In the genomic region with DNA sequence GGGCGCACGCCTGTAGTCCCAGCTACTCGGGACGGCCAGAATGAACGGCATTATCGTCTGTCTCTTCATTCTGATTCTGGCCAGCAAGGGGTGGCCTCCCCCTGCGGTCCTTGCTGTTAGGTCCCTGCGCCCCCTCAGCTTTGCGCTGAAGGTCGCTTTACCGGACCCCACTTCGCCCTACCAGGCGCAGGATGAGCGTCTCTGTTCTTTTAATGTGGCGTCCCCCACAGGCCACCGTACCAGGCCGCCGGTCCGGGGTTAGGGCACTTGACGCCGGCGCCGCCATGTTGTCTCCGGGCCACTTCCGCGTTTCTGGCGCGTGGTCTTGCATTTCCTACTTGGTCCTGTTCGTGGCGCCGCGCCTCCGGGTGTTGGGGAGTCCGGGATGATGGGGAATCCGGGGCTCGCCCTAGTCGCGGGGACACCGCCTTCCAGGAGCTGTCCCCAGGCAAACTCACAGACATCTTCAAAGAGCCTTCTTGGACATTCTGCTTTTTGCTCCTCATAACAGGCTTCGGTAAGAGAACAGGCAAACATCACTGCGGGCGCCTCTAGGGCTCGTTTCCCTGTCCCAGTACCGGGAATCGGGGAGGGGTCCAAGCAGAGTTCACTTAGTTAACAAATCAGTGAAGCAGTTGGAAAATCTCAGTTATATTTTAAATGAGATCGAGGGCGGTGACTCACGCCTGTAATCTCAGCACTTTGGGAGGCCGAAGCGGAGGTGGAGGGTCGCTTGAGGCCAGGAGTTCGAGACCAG, we compare ENCODE assay signal across 8 cellular contexts. TPM values are rescaled to one million over a fixed set of nuclear protein-coding genes. Genes with fewer than 3 reads are reported as not detected.
A peak's percentile ranks its signal among the peaks of the same experiment; 100 is the strongest.
DNase-seq lines count a peak whose midpoint lies in the region; ATAC-seq and TF ChIP-seq lines count a peak whose summit lies in the region.

No MANE protein-coding gene starts in this region.

- H3K27me3 Mint-ChIP-seq in nephron (ENCODE audit: low read depth) = no peaks in the 10 kb centered on the region

- peaks cover 12% of the 10 kb centered on the region for H3K4me1 ChIP-seq in ES-I3 (ENCODE audit: insufficient read depth, low read length)

- peak overlapping the region; percentile 71 for H3K27ac ChIP-seq in RWPE1

- no peaks in the 10 kb centered on the region for H3K9me3 ChIP-seq in ES-I3 (ENCODE audit: control insufficient read depth, insufficient read depth, low read length)

- POLR2A ChIA-PET in RWPE1 (lab: Yijun Ruan, JAX; ENCODE audit: low non-redundant PET) = interaction anchor here (0.6 kb wide), 1 partner anchor 64 kb away, joined by 4 read pairs; no protein-coding TSS in a partner anchor

- no peaks in the 10 kb centered on the region for H3K27me3 ChIP-seq in H7 (ENCODE audit: control insufficient read depth, insufficient read depth, low read length)

- DNase-seq in H7 = peak; percentile 95
- peak; percentile 95 for DNase-seq in LoVo (ENCODE audit: low spot score)
- DNase-seq in RWPE1 (ENCODE audit: low spot score) = peak; percentile 75
- DNase-seq in activated effector memory CD4-positive, alpha-beta T cell treated with Interleukin-2 at 50 U/mL for 16 hours = peak; percentile 91
- DNase-seq in fibroblast of the aortic adventitia (ENCODE audit: low read depth) = peak; percentile 95
- peak; percentile 95 for DNase-seq in stimulated activated naive CD8-positive, alpha-beta T cell treated with anti-CD3 and anti-CD28 coated beads, Interleukin-15, Interleukin-2, amounts not matched to agents 100 U/mL and 50 U/mL, for 24 hours

- peaks cover 8% of the 10 kb centered on the region for H3K36me3 Mint-ChIP-seq in nephron (ENCODE audit: low read depth)

- no peaks in the 10 kb centered on the region for H3K36me3 ChIP-seq in ES-I3 (ENCODE audit: insufficient read depth, low read length)
- H3K36me3 ChIP-seq in H7 (replicated peaks; ENCODE audit: control insufficient read depth, insufficient read depth, low read length) = no peaks in the 10 kb centered on the region

- H3K9me3 Mint-ChIP-seq in nephron = no peaks in the 10 kb centered on the region

- H3K4me3 Mint-ChIP-seq in nephron = peak overlapping the region; percentile 92 to 96 (median 96)

- peak overlapping the region; percentile 85 to 99 (median 95) for H3K27ac Mint-ChIP-seq in nephron

- peak overlapping the region; percentile 42 for H3K9ac ChIP-seq in ES-I3 (ENCODE audit: low read depth, low read length)

- CTCF ChIA-PET in RWPE1 (lab: Yijun Ruan, JAX) = interaction anchor here (0.7 kb wide), 1 partner anchor 901 kb away, joined by 3 read pairs; no protein-coding TSS in a partner anchor

- H3K4me3 ChIP-seq in H7 (ENCODE audit: insufficient read depth, low read depth, low read length) (peak overlapping the region; percentile 63), fibroblast of the aortic adventitia (ENCODE audit: low read depth, low read length) (peak overlapping the region; percentile 79)

- peak; percentile 95 for ATAC-seq in stimulated activated naive CD8-positive, alpha-beta T cell treated with anti-CD3 and anti-CD28 coated beads, Interleukin-15, Interleukin-2, amounts not matched to agents 100 U/mL and 50 U/mL, for 24 hours

- TF ChIP-seq CTCF in RWPE1 (conservative IDR thresholded peaks at IDR 0.05; ENCODE audit: low read depth) (peak; percentile 85), fibroblast of the aortic adventitia (IDR thresholded peaks at IDR 0.05; ENCODE audit: insufficient read depth, low read length) (peak; percentile 71), nephron (IDR thresholded peaks at IDR 0.05; ENCODE audit: unreplicated experiment in 3 of 3) (peak; percentile 75 to 82 (median 79))

- H3K4me1 Mint-ChIP-seq in nephron = peaks cover 19% of the 10 kb centered on the region

RNA-seq across cellular contexts. Expression of gene NARS1, which starts 8.5 kb away (rescaled TPM):
- total RNA-seq in H7 (2014; rRNA removed; shearing (Covaris generic)) = 198 and 205 TPM in 2 replicates
- total RNA-seq in fibroblast of the aortic adventitia (ENCODE audit: low replicate concordance) = 235 and 322 TPM in 2 replicates

RNA-seq across cellular contexts. Expression of gene FECH, which starts 43.7 kb away (rescaled TPM):
- 30.4 and 33.0 TPM in 2 replicates for total RNA-seq in H7 (2014; rRNA removed; shearing (Covaris generic))
- 13.8 and 29.9 TPM in 2 replicates for total RNA-seq in fibroblast of the aortic adventitia (ENCODE audit: low replicate concordance)

Comparison
In these comparisons a context has a peak if more than half of its experiments do, and no peak if none do; other contexts are left out.
1. Peak in every context shown above with its lines: DNase-seq, ATAC-seq, H3K4me3 ChIP-seq and H3K27ac ChIP-seq.